In genomic region chr4:4461850-4462249, GRCh38 we compare ENCODE assay signal across 9 cellular contexts.
DNase-seq lines count a peak whose midpoint lies in the region; ATAC-seq and TF ChIP-seq lines count a peak whose summit lies in the region.
"Had no signal": no experiment of that assay in that cellular context is flagged by ENCODE, and none has a peak within 500 bp of the region (broad histone marks: within the 10 kb centered on the region; RNA-seq: fewer than 3 reads in every experiment).

No MANE protein-coding gene starts in this region.

- H3K27me3 ChIP-seq in hepatocyte (no peaks in the 10 kb centered on the region), MG63 (no peaks in the 10 kb centered on the region), left ventricle myocardium inferior (ENCODE audit: low read depth) (no peaks in the 10 kb centered on the region)

- intact Hi-C loops in left ventricle myocardium inferior (cut with micrococcal nuclease): no loop called here

- ATAC-seq in stimulated activated effector memory CD8-positive, alpha-beta T cell treated with anti-CD3 and anti-CD28 coated beads, Interleukin-12 subunit alpha, Interleukin-12 subunit beta, amount 100 ng/mL, for 72 hours: peak; percentile 86
- ATAC-seq in HG02981 (IDR thresholded peaks at IDR 0.05; ENCODE audit: unreplicated experiment): no peak

- POLR2A ChIA-PET in activated CD4-positive, alpha-beta T cell treated with anti-CD3 and anti-CD28 coated beads, Interleukin-2, amount 10 ng/mL, durations not matched to agents 7 days and 5 days (lab: Charles Lee): no interaction called here

- CTCF ChIA-PET in activated CD4-positive, alpha-beta T cell treated with anti-CD3 and anti-CD28 coated beads, Interleukin-2, amount 10 ng/mL, durations not matched to agents 7 days and 5 days (lab: Charles Lee): no interaction called here

- TF ChIP-seq CTCF in hepatocyte (IDR thresholded peaks at IDR 0.05; ENCODE audit: poor library complexity) (no peak), left ventricle myocardium inferior (IDR thresholded peaks at IDR 0.05; ENCODE audit: borderline replicate concordance) (no peak)

- no peak overlapping the region for H2AFZ ChIP-seq in hepatocyte

- H3K27ac ChIP-seq in hepatocyte (no peak overlapping the region), left ventricle myocardium inferior (replicated peaks) (no peak overlapping the region)

- H3K9me3 ChIP-seq in hepatocyte (ENCODE audit: low read depth) (no peaks in the 10 kb centered on the region), MG63 (no peaks in the 10 kb centered on the region), left ventricle myocardium inferior (replicated peaks) (no peaks in the 10 kb centered on the region)

- 65% methylated on average over 5 of the region's 5 CpGs for WGBS in hepatocyte (ENCODE audit: low lambda C conversion rate, missing lambda C conversion rate)

- no peaks in the 10 kb centered on the region for H3K9me3 Mint-ChIP-seq in activated CD4-positive, alpha-beta T cell treated with anti-CD3 and anti-CD28 coated beads, Interleukin-2, amount 10 ng/mL, durations not matched to agents 7 days and 5 days
- no peaks in the 10 kb centered on the region for H3K9me3 Mint-ChIP-seq in stimulated activated effector memory CD8-positive, alpha-beta T cell treated with anti-CD3 and anti-CD28 coated beads, Interleukin-12 subunit alpha, Interleukin-12 subunit beta, amount 100 ng/mL, for 72 hours

- H3K27ac Mint-ChIP-seq in activated CD4-positive, alpha-beta T cell treated with anti-CD3 and anti-CD28 coated beads, Interleukin-2, amount 10 ng/mL, durations not matched to agents 7 days and 5 days: peak overlapping the region; percentile 75
- peak overlapping the region; percentile 89 for H3K27ac Mint-ChIP-seq in stimulated activated effector memory CD8-positive, alpha-beta T cell treated with anti-CD3 and anti-CD28 coated beads, Interleukin-12 subunit alpha, Interleukin-12 subunit beta, amount 100 ng/mL, for 72 hours

- no peaks in the 10 kb centered on the region for H3K9me2 ChIP-seq in hepatocyte (replicated peaks; ENCODE audit: insufficient read depth)

- H4K20me1 ChIP-seq in hepatocyte (ENCODE audit: insufficient read depth, poor library complexity, severe bottlenecking): no peaks in the 10 kb centered on the region

- no peaks in the 10 kb centered on the region for H3K27me3 Mint-ChIP-seq in activated CD4-positive, alpha-beta T cell treated with anti-CD3 and anti-CD28 coated beads, Interleukin-2, amount 10 ng/mL, durations not matched to agents 7 days and 5 days

- H3K4me1 ChIP-seq in hepatocyte (ENCODE audit: insufficient read depth) (no peaks in the 10 kb centered on the region), left ventricle myocardium inferior (no peaks in the 10 kb centered on the region)

- no peaks in the 10 kb centered on the region for H3K79me2 ChIP-seq in hepatocyte

- H3K4me3 ChIP-seq in hepatocyte (no peak overlapping the region), MG63 (no peak overlapping the region), left ventricle myocardium inferior (no peak overlapping the region)

- no peak overlapping the region for H3K4me3 Mint-ChIP-seq in activated CD4-positive, alpha-beta T cell treated with anti-CD3 and anti-CD28 coated beads, Interleukin-2, amount 10 ng/mL, durations not matched to agents 7 days and 5 days
- peak overlapping the region; percentile 69 for H3K4me3 Mint-ChIP-seq in stimulated activated effector memory CD8-positive, alpha-beta T cell treated with anti-CD3 and anti-CD28 coated beads, Interleukin-12 subunit alpha, Interleukin-12 subunit beta, amount 100 ng/mL, for 72 hours

- peaks cover 7% of the 10 kb centered on the region for H3K36me3 ChIP-seq in hepatocyte (replicated peaks; ENCODE audit: insufficient read depth, low read depth)
- no peaks in the 10 kb centered on the region; the same call in 1 of the 2 replicates for H3K36me3 ChIP-seq in MG63
- H3K36me3 ChIP-seq in left ventricle myocardium inferior: peaks cover 51% of the 10 kb centered on the region

- no peak overlapping the region for H3K4me2 ChIP-seq in hepatocyte

- H3K4me1 Mint-ChIP-seq in activated CD4-positive, alpha-beta T cell treated with anti-CD3 and anti-CD28 coated beads, Interleukin-2, amount 10 ng/mL, durations not matched to agents 7 days and 5 days: peaks cover 13% of the 10 kb centered on the region
- peaks cover 53% of the 10 kb centered on the region for H3K4me1 Mint-ChIP-seq in stimulated activated effector memory CD8-positive, alpha-beta T cell treated with anti-CD3 and anti-CD28 coated beads, Interleukin-12 subunit alpha, Interleukin-12 subunit beta, amount 100 ng/mL, for 72 hours

- peaks cover 26% of the 10 kb centered on the region for H3K36me3 Mint-ChIP-seq in activated CD4-positive, alpha-beta T cell treated with anti-CD3 and anti-CD28 coated beads, Interleukin-2, amount 10 ng/mL, durations not matched to agents 7 days and 5 days (ENCODE audit: low read depth)
- peaks cover 43% of the 10 kb centered on the region for H3K36me3 Mint-ChIP-seq in stimulated activated effector memory CD8-positive, alpha-beta T cell treated with anti-CD3 and anti-CD28 coated beads, Interleukin-12 subunit alpha, Interleukin-12 subunit beta, amount 100 ng/mL, for 72 hours

- peak; percentile 21 to 66 (median 54) for DNase-seq in NCI-H1417 (lab: John Stamatoyannopoulos, UW)
- no peak for DNase-seq in NCI-H1417 treated with DMSO at 0.1 percent for 48 hours (lab: John Stamatoyannopoulos, UW)
- DNase-seq in activated CD4-positive, alpha-beta T cell treated with anti-CD3 and anti-CD28 coated beads, Interleukin-2, amount 10 ng/mL, durations not matched to agents 7 days and 5 days: peak; percentile 19
- DNase-seq in hepatocyte (ENCODE audit: low spot score): peak; percentile 72
- DNase-seq in stimulated activated effector memory CD8-positive, alpha-beta T cell treated with anti-CD3 and anti-CD28 coated beads, Interleukin-12 subunit alpha, Interleukin-12 subunit beta, amount 100 ng/mL, for 72 hours (ENCODE audit: low spot score in 2 of 2): peak in 1 of 2 donors; percentile 10
- no peak for DNase-seq in MG63
- DNase-seq in left ventricle myocardium inferior: no peak
- DNase-seq: 8988T had no signal

Comparison
In these comparisons a context has a peak if more than half of its experiments do, and no peak if none do; other contexts are left out.
1. DNase-seq: peak in NCI-H1417 (3 of 3), activated CD4-positive, alpha-beta T cell treated with anti-CD3 and anti-CD28 coated beads, Interleukin-2, amount 10 ng/mL, durations not matched to agents 7 days and 5 days (single experiment) and hepatocyte (single experiment); none in NCI-H1417 treated with DMSO at 0.1 percent for 48 hours (single experiment), MG63 (single experiment) and left ventricle myocardium inferior (single experiment).